ENCODE assay signal across 8 cellular contexts in genomic region chr13:24922390-24923304, GRCh38.
DNase-seq lines count a peak whose midpoint lies in the region; ATAC-seq and TF ChIP-seq lines count a peak whose summit lies in the region.

No MANE protein-coding gene starts in this region.

- H3K36me3 ChIP-seq in duodenal mucosa (ENCODE audit: control insufficient read depth in 1 of 2, insufficient read depth in 2 of 2, low read length in 2 of 2), result no peaks in the 10 kb centered on the region

- intact Hi-C loops in CD4-positive, alpha-beta T cell (cut with DNase I, micrococcal nuclease), result loop anchor here (1.0 to 10.0 kb wide), 6 partner anchors 213 to 1548 kb away; partner anchors contain the start of genes CDK8 (in 1 of the 2) and NUP58 (in 1 of the 2)
- intact Hi-C loops in lower leg skin (cut with DNase I; ENCODE audit: low total_unique reads), result no loop called here

- H3K4me1 Mint-ChIP-seq in CD4-positive, alpha-beta T cell (ENCODE audit: low read depth), result peaks cover 18% of the 10 kb centered on the region
- H3K4me1 Mint-ChIP-seq in activated CD4-positive, alpha-beta memory T cell treated with anti-CD3 and anti-CD28 coated beads, Interleukin-2, amount 10 ng/mL, durations not matched to agents 7 days and 5 days, result peaks cover 35% of the 10 kb centered on the region

- POLR2A ChIA-PET in CD4-positive, alpha-beta T cell (lab: Charles Lee), result interaction anchor here (0.7 kb wide), 1 partner anchor 175 kb away, joined by 3 read pairs; no protein-coding TSS in a partner anchor
- POLR2A ChIA-PET in activated CD4-positive, alpha-beta memory T cell treated with anti-CD3 and anti-CD28 coated beads, Interleukin-2, amount 10 ng/mL, durations not matched to agents 7 days and 5 days (lab: Charles Lee), result interaction anchor here (0.7 to 1.7 kb wide), 6 partner anchors 10 to 380 kb away, joined by 3 to 7 read pairs (median 3); no protein-coding TSS in a partner anchor

- 0% methylated on average over 59 to 77 of the region's 86 CpGs for WGBS in lower leg skin, 2 donors

- peaks cover 14% of the 10 kb centered on the region for H3K36me3 Mint-ChIP-seq in CD4-positive, alpha-beta T cell (ENCODE audit: low read depth)
- peaks cover 4% of the 10 kb centered on the region for H3K36me3 Mint-ChIP-seq in activated CD4-positive, alpha-beta memory T cell treated with anti-CD3 and anti-CD28 coated beads, Interleukin-2, amount 10 ng/mL, durations not matched to agents 7 days and 5 days (ENCODE audit: low read depth)

- peak overlapping the region; percentile 70 for H3K27ac ChIP-seq in CD4-positive, alpha-beta T cell (ENCODE audit: low read depth, low read length)
- H3K27ac ChIP-seq in duodenal mucosa (ENCODE audit: low read depth, low read length), result peak overlapping the region; percentile 93

- peak overlapping the region; percentile 91 for H3K4me3 Mint-ChIP-seq in CD4-positive, alpha-beta T cell
- H3K4me3 Mint-ChIP-seq in activated CD4-positive, alpha-beta memory T cell treated with anti-CD3 and anti-CD28 coated beads, Interleukin-2, amount 10 ng/mL, durations not matched to agents 7 days and 5 days, result peak overlapping the region; percentile 99

- peaks cover 14 to 16% of the 10 kb centered on the region in 2 donors for H3K4me1 ChIP-seq in duodenal mucosa (ENCODE audit: control insufficient read depth in 1 of 2, insufficient read depth in 2 of 2, low read length in 2 of 2)

- H3K9ac ChIP-seq in duodenal mucosa (ENCODE audit: low read depth in 1 of 2, low read length in 2 of 2), result peak overlapping the region; percentile 83 to 94

- CTCF ChIA-PET in CD4-positive, alpha-beta T cell (lab: Charles Lee), result no interaction called here
- CTCF ChIA-PET in activated CD4-positive, alpha-beta memory T cell treated with anti-CD3 and anti-CD28 coated beads, Interleukin-2, amount 10 ng/mL, durations not matched to agents 7 days and 5 days (lab: Charles Lee), result interaction anchor here (0.8 to 1.0 kb wide), 2 partner anchors 78 to 95 kb away, joined by 3 read pairs; no protein-coding TSS in a partner anchor

- H3K27me3 ChIP-seq in CD4-positive, alpha-beta T cell (ENCODE audit: control insufficient read depth, insufficient read depth, low read length), result no peaks in the 10 kb centered on the region
- H3K27me3 ChIP-seq in duodenal mucosa (ENCODE audit: control insufficient read depth in 1 of 2, insufficient read depth in 2 of 2, low read length in 2 of 2), result no peaks in the 10 kb centered on the region

- H3K27me3 Mint-ChIP-seq in CD4-positive, alpha-beta T cell, result no peaks in the 10 kb centered on the region
- no peaks in the 10 kb centered on the region for H3K27me3 Mint-ChIP-seq in activated CD4-positive, alpha-beta memory T cell treated with anti-CD3 and anti-CD28 coated beads, Interleukin-2, amount 10 ng/mL, durations not matched to agents 7 days and 5 days

- H3K27ac Mint-ChIP-seq in CD4-positive, alpha-beta T cell, result peak overlapping the region; percentile 90
- peak overlapping the region; percentile 98 for H3K27ac Mint-ChIP-seq in activated CD4-positive, alpha-beta memory T cell treated with anti-CD3 and anti-CD28 coated beads, Interleukin-2, amount 10 ng/mL, durations not matched to agents 7 days and 5 days

- H3K9me3 ChIP-seq in CD4-positive, alpha-beta T cell (ENCODE audit: control insufficient read depth, low read length), result no peaks in the 10 kb centered on the region
- H3K9me3 ChIP-seq in duodenal mucosa (ENCODE audit: control insufficient read depth in 1 of 2, low read length in 2 of 2), result no peaks in the 10 kb centered on the region

- H3K9me3 Mint-ChIP-seq in CD4-positive, alpha-beta T cell, result no peaks in the 10 kb centered on the region
- no peaks in the 10 kb centered on the region for H3K9me3 Mint-ChIP-seq in activated CD4-positive, alpha-beta memory T cell treated with anti-CD3 and anti-CD28 coated beads, Interleukin-2, amount 10 ng/mL, durations not matched to agents 7 days and 5 days

- peak; percentile 84 to 92 (median 89) for DNase-seq in CD4-positive, alpha-beta T cell
- peak; percentile 91 for DNase-seq in NCI-H82 treated with DMSO at 0.1 percent for 48 hours (lab: John Stamatoyannopoulos, UW; ENCODE audit: unreplicated experiment)
- DNase-seq in activated CD4-positive, alpha-beta memory T cell treated with anti-CD3 and anti-CD28 coated beads, Interleukin-2, amount 10 ng/mL, durations not matched to agents 7 days and 5 days, result peak; percentile 97
- peak; percentile 95 to 99 for DNase-seq in lower leg skin (ENCODE audit: low spot score in 2 of 2)
- peak; percentile 89 to 91 for DNase-seq in stimulated activated CD4-positive, alpha-beta T cell treated with anti-CD3 and anti-CD28 coated beads, Interleukin-4, amount 100 ng/mL, for 4 hours

- TF ChIP-seq CTCF in CD4-positive, alpha-beta T cell (IDR thresholded peaks at IDR 0.05), result no peak
- TF ChIP-seq CTCF in lower leg skin (IDR thresholded peaks at IDR 0.05), result no peak

- peak in 1 of 2 donors; percentile 6 for TF ChIP-seq POLR2A in lower leg skin (IDR thresholded peaks at IDR 0.05)

- peak; percentile 98 for ATAC-seq in CD4-positive, alpha-beta T cell (ENCODE audit: poor library complexity)
- ATAC-seq in GM19438 (IDR thresholded peaks at IDR 0.05; ENCODE audit: low read depth, unreplicated experiment) (peak; percentile 95), HG03571 (IDR thresholded peaks at IDR 0.05; ENCODE audit: unreplicated experiment) (peak; percentile 89)

- H3K4me3 ChIP-seq in duodenal mucosa (ENCODE audit: low read depth in 1 of 2, low read length in 2 of 2) (peak overlapping the region; percentile 86 to 91), lower leg skin (ENCODE audit: low read depth, poor library complexity, severe bottlenecking) (peak overlapping the region; percentile 56)

Comparison
In these comparisons a context has a peak if more than half of its experiments do, and no peak if none do; other contexts are left out.
1. Peak in every context shown above with its lines: DNase-seq, ATAC-seq, H3K4me3 ChIP-seq and H3K27ac ChIP-seq.